1 cellular context compared by ENCODE assay signal in the genomic region with DNA sequence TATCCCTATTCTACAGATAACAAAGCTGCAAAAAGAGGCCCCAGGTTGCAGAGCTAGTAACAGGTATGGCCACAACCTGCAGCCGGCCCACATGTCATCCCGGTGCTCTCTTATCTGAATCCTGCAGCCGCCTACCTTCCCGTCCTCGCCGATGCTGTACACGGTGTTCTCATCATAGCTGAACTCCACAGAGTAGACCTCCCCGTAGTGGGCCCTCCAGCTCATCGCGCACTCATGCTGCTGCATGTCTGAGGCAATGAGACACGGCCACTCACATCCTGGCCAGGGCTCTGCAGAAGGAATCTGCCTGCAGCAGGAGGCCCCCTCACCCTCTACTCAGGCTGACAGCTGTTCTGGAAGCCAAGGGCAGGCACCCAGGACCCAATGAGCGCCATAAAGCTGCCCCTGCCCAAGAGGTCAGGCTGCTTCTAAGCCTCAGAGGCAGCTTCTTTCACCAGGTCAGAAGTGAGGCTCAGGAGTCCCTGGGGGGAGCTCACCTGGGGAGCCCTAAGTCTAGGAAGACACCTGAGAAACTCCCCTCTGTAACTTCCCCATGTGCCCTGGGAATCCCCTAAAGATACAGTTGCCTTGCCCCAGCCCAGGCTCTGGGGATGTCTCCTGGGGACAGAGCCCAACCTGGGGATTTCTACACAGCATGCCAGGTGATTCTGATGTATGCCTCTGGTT.
TF ChIP-seq lines count a peak whose summit lies in the region.

No MANE protein-coding gene starts in this region.

TF ChIP-seq in GM12878, 131 proteins besides CTCF, POLR2A, EP300 and RAD21 (continued from another document):
- TF ChIP-seq, protein P1, sequence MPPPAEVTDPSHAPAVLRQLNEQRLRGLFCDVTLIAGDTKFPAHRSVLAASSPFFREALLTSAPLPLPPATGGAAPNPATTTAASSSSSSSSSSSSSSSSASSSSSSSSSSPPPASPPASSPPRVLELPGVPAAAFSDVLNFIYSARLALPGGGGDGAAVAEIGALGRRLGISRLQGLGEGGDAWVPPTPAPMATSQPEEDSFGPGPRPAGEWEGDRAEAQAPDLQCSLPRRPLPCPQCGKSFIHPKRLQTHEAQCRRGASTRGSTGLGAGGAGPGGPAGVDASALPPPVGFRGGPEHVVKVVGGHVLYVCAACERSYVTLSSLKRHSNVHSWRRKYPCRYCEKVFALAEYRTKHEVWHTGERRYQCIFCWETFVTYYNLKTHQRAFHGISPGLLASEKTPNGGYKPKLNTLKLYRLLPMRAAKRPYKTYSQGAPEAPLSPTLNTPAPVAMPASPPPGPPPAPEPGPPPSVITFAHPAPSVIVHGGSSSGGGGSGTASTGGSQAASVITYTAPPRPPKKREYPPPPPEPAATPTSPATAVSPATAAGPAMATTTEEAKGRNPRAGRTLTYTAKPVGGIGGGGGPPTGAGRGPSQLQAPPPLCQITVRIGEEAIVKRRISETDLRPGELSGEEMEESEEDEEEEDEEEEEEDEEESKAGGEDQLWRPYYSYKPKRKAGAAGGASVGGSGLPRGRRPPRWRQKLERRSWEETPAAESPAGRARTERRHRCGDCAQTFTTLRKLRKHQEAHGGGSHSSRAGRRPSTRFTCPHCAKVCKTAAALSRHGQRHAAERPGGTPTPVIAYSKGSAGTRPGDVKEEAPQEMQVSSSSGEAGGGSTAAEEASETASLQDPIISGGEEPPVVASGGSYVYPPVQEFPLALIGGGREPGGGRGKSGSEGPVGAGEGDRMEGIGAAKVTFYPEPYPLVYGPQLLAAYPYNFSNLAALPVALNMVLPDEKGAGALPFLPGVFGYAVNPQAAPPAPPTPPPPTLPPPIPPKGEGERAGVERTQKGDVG (CRISPR knock-in tag; IDR thresholded peaks at IDR 0.05), result no peak
- TF ChIP-seq POLR2AphosphoS2 (IDR thresholded peaks at IDR 0.05; ENCODE audit: low read depth, low read length), result peak; percentile 33; the same call in 1 of the 2 replicates
- no peak for TF ChIP-seq CHD1 (IDR thresholded peaks at IDR 0.05; ENCODE audit: low read depth, low read length)
- TF ChIP-seq IKZF1 (conservative IDR thresholded peaks at IDR 0.05), result peak; percentile 56
- TF ChIP-seq SRF (IDR thresholded peaks at IDR 0.05; ENCODE audit: low read depth in 2 of 2, low read length in 2 of 2), result no peak
- TF ChIP-seq, protein P2, sequence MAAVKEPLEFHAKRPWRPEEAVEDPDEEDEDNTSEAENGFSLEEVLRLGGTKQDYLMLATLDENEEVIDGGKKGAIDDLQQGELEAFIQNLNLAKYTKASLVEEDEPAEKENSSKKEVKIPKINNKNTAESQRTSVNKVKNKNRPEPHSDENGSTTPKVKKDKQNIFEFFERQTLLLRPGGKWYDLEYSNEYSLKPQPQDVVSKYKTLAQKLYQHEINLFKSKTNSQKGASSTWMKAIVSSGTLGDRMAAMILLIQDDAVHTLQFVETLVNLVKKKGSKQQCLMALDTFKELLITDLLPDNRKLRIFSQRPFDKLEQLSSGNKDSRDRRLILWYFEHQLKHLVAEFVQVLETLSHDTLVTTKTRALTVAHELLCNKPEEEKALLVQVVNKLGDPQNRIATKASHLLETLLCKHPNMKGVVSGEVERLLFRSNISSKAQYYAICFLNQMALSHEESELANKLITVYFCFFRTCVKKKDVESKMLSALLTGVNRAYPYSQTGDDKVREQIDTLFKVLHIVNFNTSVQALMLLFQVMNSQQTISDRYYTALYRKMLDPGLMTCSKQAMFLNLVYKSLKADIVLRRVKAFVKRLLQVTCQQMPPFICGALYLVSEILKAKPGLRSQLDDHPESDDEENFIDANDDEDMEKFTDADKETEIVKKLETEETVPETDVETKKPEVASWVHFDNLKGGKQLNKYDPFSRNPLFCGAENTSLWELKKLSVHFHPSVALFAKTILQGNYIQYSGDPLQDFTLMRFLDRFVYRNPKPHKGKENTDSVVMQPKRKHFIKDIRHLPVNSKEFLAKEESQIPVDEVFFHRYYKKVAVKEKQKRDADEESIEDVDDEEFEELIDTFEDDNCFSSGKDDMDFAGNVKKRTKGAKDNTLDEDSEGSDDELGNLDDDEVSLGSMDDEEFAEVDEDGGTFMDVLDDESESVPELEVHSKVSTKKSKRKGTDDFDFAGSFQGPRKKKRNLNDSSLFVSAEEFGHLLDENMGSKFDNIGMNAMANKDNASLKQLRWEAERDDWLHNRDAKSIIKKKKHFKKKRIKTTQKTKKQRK (IDR thresholded peaks at IDR 0.05; ENCODE audit: low read depth, low read length), result no peak
- TF ChIP-seq MEF2A (IDR thresholded peaks at IDR 0.05; ENCODE audit: insufficient read depth, low read depth, low read length), result no peak
- TF ChIP-seq SREBF2 (IDR thresholded peaks at IDR 0.05; ENCODE audit: low read length), result no peak
- no peak for TF ChIP-seq KDM1A (IDR thresholded peaks at IDR 0.05; ENCODE audit: borderline replicate concordance)
- no peak for TF ChIP-seq ZNF384 (IDR thresholded peaks at IDR 0.05; ENCODE audit: borderline replicate concordance, low read depth, low read length)
- TF ChIP-seq, protein P3, sequence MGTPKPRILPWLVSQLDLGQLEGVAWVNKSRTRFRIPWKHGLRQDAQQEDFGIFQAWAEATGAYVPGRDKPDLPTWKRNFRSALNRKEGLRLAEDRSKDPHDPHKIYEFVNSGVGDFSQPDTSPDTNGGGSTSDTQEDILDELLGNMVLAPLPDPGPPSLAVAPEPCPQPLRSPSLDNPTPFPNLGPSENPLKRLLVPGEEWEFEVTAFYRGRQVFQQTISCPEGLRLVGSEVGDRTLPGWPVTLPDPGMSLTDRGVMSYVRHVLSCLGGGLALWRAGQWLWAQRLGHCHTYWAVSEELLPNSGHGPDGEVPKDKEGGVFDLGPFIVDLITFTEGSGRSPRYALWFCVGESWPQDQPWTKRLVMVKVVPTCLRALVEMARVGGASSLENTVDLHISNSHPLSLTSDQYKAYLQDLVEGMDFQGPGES (IDR thresholded peaks at IDR 0.05), result no peak
- TF ChIP-seq, protein P4, sequence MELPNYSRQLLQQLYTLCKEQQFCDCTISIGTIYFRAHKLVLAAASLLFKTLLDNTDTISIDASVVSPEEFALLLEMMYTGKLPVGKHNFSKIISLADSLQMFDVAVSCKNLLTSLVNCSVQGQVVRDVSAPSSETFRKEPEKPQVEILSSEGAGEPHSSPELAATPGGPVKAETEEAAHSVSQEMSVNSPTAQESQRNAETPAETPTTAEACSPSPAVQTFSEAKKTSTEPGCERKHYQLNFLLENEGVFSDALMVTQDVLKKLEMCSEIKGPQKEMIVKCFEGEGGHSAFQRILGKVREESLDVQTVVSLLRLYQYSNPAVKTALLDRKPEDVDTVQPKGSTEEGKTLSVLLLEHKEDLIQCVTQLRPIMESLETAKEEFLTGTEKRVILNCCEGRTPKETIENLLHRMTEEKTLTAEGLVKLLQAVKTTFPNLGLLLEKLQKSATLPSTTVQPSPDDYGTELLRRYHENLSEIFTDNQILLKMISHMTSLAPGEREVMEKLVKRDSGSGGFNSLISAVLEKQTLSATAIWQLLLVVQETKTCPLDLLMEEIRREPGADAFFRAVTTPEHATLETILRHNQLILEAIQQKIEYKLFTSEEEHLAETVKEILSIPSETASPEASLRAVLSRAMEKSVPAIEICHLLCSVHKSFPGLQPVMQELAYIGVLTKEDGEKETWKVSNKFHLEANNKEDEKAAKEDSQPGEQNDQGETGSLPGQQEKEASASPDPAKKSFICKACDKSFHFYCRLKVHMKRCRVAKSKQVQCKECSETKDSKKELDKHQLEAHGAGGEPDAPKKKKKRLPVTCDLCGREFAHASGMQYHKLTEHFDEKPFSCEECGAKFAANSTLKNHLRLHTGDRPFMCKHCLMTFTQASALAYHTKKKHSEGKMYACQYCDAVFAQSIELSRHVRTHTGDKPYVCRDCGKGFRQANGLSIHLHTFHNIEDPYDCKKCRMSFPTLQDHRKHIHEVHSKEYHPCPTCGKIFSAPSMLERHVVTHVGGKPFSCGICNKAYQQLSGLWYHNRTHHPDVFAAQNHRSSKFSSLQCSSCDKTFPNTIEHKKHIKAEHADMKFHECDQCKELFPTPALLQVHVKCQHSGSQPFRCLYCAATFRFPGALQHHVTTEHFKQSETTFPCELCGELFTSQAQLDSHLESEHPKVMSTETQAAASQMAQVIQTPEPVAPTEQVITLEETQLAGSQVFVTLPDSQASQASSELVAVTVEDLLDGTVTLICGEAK (IDR thresholded peaks at IDR 0.05; ENCODE audit: borderline replicate concordance), result no peak
- TF ChIP-seq ZSCAN29 (IDR thresholded peaks at IDR 0.05), result no peak
- TF ChIP-seq MYC (IDR thresholded peaks at IDR 0.05; ENCODE audit: insufficient read depth, insufficient read length, insufficient replicate concordance, low read length, severe bottlenecking), result no peak
- TF ChIP-seq RELA (IDR thresholded peaks at IDR 0.05; ENCODE audit: borderline replicate concordance, partially characterized antibody), result peak; percentile 98
- no peak for TF ChIP-seq CBFB (IDR thresholded peaks at IDR 0.05; ENCODE audit: low read depth)
- TF ChIP-seq, protein P5, sequence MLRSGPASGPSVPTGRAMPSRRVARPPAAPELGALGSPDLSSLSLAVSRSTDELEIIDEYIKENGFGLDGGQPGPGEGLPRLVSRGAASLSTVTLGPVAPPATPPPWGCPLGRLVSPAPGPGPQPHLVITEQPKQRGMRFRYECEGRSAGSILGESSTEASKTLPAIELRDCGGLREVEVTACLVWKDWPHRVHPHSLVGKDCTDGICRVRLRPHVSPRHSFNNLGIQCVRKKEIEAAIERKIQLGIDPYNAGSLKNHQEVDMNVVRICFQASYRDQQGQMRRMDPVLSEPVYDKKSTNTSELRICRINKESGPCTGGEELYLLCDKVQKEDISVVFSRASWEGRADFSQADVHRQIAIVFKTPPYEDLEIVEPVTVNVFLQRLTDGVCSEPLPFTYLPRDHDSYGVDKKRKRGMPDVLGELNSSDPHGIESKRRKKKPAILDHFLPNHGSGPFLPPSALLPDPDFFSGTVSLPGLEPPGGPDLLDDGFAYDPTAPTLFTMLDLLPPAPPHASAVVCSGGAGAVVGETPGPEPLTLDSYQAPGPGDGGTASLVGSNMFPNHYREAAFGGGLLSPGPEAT (IDR thresholded peaks at IDR 0.05; ENCODE audit: low read depth), result peak; percentile 82; the same call in 1 of the 2 replicates
- no peak for TF ChIP-seq JUNB (IDR thresholded peaks at IDR 0.05)
- TF ChIP-seq TCF7 (IDR thresholded peaks at IDR 0.05; ENCODE audit: borderline replicate concordance), result no peak
- no peak for TF ChIP-seq YBX1 (IDR thresholded peaks at IDR 0.05)
- TF ChIP-seq HDAC6 (IDR thresholded peaks at IDR 0.05; ENCODE audit: unreplicated experiment), result no peak
- no peak for TF ChIP-seq SUPT20H (IDR thresholded peaks at IDR 0.05; ENCODE audit: borderline replicate concordance, control insufficient read depth, low read depth, low read length)
